In the genomic region with DNA sequence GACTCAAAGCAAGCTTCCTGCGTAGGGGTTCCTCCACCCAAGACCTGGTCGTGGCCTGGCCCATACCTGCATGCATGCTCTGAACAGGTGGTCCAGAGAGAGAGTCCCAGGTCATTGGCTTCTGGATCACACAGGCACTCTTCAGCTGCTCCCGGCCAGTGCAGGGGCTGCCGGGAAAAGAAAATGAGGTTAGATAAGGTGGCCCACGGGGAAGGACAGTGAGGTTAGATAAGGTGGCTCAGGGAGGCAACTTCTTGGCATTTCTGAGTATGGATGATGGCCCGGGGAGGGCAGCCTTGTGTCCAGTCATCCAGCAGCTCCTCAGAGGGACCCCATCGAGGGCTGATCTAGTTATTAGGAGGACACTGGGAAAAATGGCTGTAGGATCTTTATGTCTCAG, we compare ENCODE assay signal across 23 cellular contexts.
"Had no signal": no experiment of that assay in that cellular context is flagged by ENCODE, and none has a peak within 500 bp of the region (broad histone marks: within the 10 kb centered on the region; RNA-seq: fewer than 3 reads in every experiment).

No MANE protein-coding gene starts in this region.

- DNase-seq: IMR-90, Kasumi-1, MM.1S, NCI-H1092 treated with DMSO at 0.1 percent for 48 hours, NCI-H1436, NCI-H187, NCI-H2029, NCI-H2081 treated with DMSO at 0.1 percent for 48 hours, NCI-H2171, NCI-H226, NCI-H446, NCI-H510A, NCI-H524 treated with DMSO at 0.1 percent for 48 hours, NCI-H69, NCI-H774, PC-9, Peyer's patch, Right ventricle myocardium superior, RPMI8226, SIG-M5 had no signal

- H3K27ac ChIP-seq: KMS-11, PC-9, Peyer's patch, SJSA1, SK-N-MC had no signal

- H3K36me3 ChIP-seq: Peyer's patch, SJSA1 had no signal

- H3K9me3 ChIP-seq: Peyer's patch, SJSA1 had no signal

- H3K4me3 ChIP-seq: PC-9, Peyer's patch, SJSA1, SK-N-MC had no signal

- H3K27me3 ChIP-seq: Peyer's patch had no signal

- H2AFZ ChIP-seq: PC-9 had no signal

- H3K4me1 ChIP-seq: Peyer's patch, SJSA1 had no signal

- H3K4me2 ChIP-seq: KMS-11, PC-9 had no signal
